In genomic region chr13:20924758-20925394, GRCh38 we compare ENCODE assay signal across 8 cellular contexts. TPM values are rescaled to one million over a fixed set of nuclear protein-coding genes. Genes with fewer than 3 reads are reported as not detected.
DNase-seq lines count a peak whose midpoint lies in the region; ATAC-seq, FAIRE-seq and TF ChIP-seq lines count a peak whose summit lies in the region.

No MANE protein-coding gene starts in this region.

- peak; percentile 89 for FAIRE-seq in endometrium (lab: Jason Lieb, UNC)

- peak; percentile 60 for TF ChIP-seq CTCF in mucosa of descending colon (IDR thresholded peaks at IDR 0.05)

- peak; percentile 77 to 85 for DNase-seq in AML-193 (lab: John Stamatoyannopoulos, UW)
- peak; percentile 47 for DNase-seq in HEK293T (ENCODE audit: extremely low spot score)
- peak; percentile 80 to 82 for DNase-seq in NOMO-1 (lab: John Stamatoyannopoulos, UW; ENCODE audit: unreplicated experiment in 2 of 2)
- peak; percentile 82 for DNase-seq in activated CD8-positive, alpha-beta memory T cell treated with anti-CD3 and anti-CD28 coated beads for 24 hours
- peak in 2 of 3 donors; percentile 58 to 96 for DNase-seq in mucosa of descending colon
- DNase-seq in stimulated activated CD8-positive, alpha-beta memory T cell treated with anti-CD3 and anti-CD28 coated beads, Interleukin-4, amount 100 ng/mL, for 24 hours (ENCODE audit: low read depth): peak; percentile 63

- H3K4me3 ChIP-seq in mucosa of descending colon: no peak overlapping the region

- no peaks in the 10 kb centered on the region for H3K36me3 ChIP-seq in mucosa of descending colon (ENCODE audit: low read depth)

- no peaks in the 10 kb centered on the region for H3K9me3 ChIP-seq in mucosa of descending colon

- intact Hi-C loops in mucosa of descending colon (cut with DNase I, micrococcal nuclease): loop anchor here (5.0 to 10.0 kb wide), 3 partner anchors 210 to 430 kb away; no protein-coding TSS in a partner anchor

- no peaks in the 10 kb centered on the region for H3K4me1 ChIP-seq in mucosa of descending colon (ENCODE audit: low read depth)

- POLR2A ChIA-PET in HEK293T (lab: Yijun Ruan, JAX): interaction anchor here (0.8 to 1.6 kb wide), 3 partner anchors 22 to 252 kb away, joined by 3 to 8 read pairs (median 3); partner anchors contain the start of genes MRPL57, SKA3 and XPO4

- ATAC-seq in mucosa of descending colon: peak; percentile 46
- no peak for ATAC-seq in HG03469 (IDR thresholded peaks at IDR 0.05; ENCODE audit: unreplicated experiment)

- CTCF ChIA-PET in HEK293T (lab: Yijun Ruan, JAX): interaction anchor here (0.6 to 1.5 kb wide), 13 partner anchors 10 to 746 kb away, joined by 3 to 6 read pairs (median 3); no protein-coding TSS in a partner anchor

TF ChIP-seq in HEK293T, 16 proteins besides CTCF, POLR2A, EP300 and RAD21:
- no peak for TF ChIP-seq FOXA1 (IDR thresholded peaks at IDR 0.05)
- no peak for TF ChIP-seq BHLHE40 (IDR thresholded peaks at IDR 0.05; ENCODE audit: borderline replicate concordance)
- no peak for TF ChIP-seq PKNOX1 (IDR thresholded peaks at IDR 0.05)
- TF ChIP-seq ZNF384 (IDR thresholded peaks at IDR 0.05): peak; percentile 65
- TF ChIP-seq LEF1 (IDR thresholded peaks at IDR 0.05; ENCODE audit: borderline replicate concordance): no peak

RNA-seq across cellular contexts. Expression of gene XPO4, which starts 22.3 kb away (rescaled TPM):
- 10 to 100 TPM; 13.1 to 14.6 (median 13.5) TPM for total RNA-seq in mucosa of descending colon
